ENCODE assay signal across 21 cellular contexts in genomic region chr4:41638203-41638602, GRCh38.
DNase-seq lines count a peak whose midpoint lies in the region; ATAC-seq and TF ChIP-seq lines count a peak whose summit lies in the region.
"Had no signal": no experiment of that assay in that cellular context is flagged by ENCODE, and none has a peak within 500 bp of the region (broad histone marks: within the 10 kb centered on the region; RNA-seq: fewer than 3 reads in every experiment).

No MANE protein-coding gene starts in this region.

- DNase-seq in HFFc6 (no peak), adipocyte (ENCODE audit: low read depth) (peak; percentile 43), hepatocyte (ENCODE audit: low spot score) (no peak), NCI-H2171 treated with DMSO at 0.1 percent for 48 hours (lab: John Stamatoyannopoulos, UW) (no peak), SW480 (ENCODE audit: low spot score) (no peak), NCI-H774 (lab: John Stamatoyannopoulos, UW) (no peak)
- DNase-seq: C1 segment of cervical spinal cord; CD4-positive, CD25-positive, alpha-beta regulatory T cell; CD8-positive, alpha-beta memory T cell; COR-L47; DMS 273 treated with DMSO at 0.1 percent for 48 hours; DMS53; DND-41; EL; GM23248; H7; IMR-90 had no signal

- peaks cover 2% of the 10 kb centered on the region for H3K27me3 ChIP-seq in adipocyte (replicated peaks; ENCODE audit: control insufficient read depth, insufficient read depth, low read length)
- no peaks in the 10 kb centered on the region for H3K27me3 ChIP-seq in hepatocyte

- no peaks in the 10 kb centered on the region for H3K9me2 ChIP-seq in hepatocyte (replicated peaks; ENCODE audit: insufficient read depth)

- H3K27me3 Mint-ChIP-seq in HFFc6 (ENCODE audit: insufficient read depth) = peaks cover 21% of the 10 kb centered on the region

- peaks cover 11% of the 10 kb centered on the region; the same call in 1 of the 2 replicates for H3K36me3 Mint-ChIP-seq in HFFc6 (ENCODE audit: low read depth)
- H3K36me3 Mint-ChIP-seq: CD4-positive, CD25-positive, alpha-beta regulatory T cell; CD8-positive, alpha-beta memory T cell had no signal

- H3K9me3 ChIP-seq in adipocyte (ENCODE audit: control insufficient read depth, low read length) = no peaks in the 10 kb centered on the region
- no peaks in the 10 kb centered on the region for H3K9me3 ChIP-seq in hepatocyte (ENCODE audit: low read depth)

- peak overlapping the region; percentile 40; the same call in 1 of the 2 replicates for H3K4me3 Mint-ChIP-seq in HFFc6
- H3K4me3 Mint-ChIP-seq: B cell; CD4-positive, CD25-positive, alpha-beta regulatory T cell; CD8-positive, alpha-beta memory T cell had no signal

- no peak overlapping the region for H2AFZ ChIP-seq in hepatocyte
- H2AFZ ChIP-seq: GM23248 had no signal

- no peak overlapping the region for H3K27ac ChIP-seq in hepatocyte
- H3K27ac ChIP-seq: GM23248 had no signal

- no peaks in the 10 kb centered on the region for H4K20me1 ChIP-seq in hepatocyte (ENCODE audit: insufficient read depth, poor library complexity, severe bottlenecking)

- H3K9me3 Mint-ChIP-seq in HFFc6 = no peaks in the 10 kb centered on the region
- H3K9me3 Mint-ChIP-seq: CD4-positive, CD25-positive, alpha-beta regulatory T cell had no signal

- H3K36me3 ChIP-seq in adipocyte (ENCODE audit: control insufficient read depth, insufficient read depth, low read length, severe bottlenecking) (no peaks in the 10 kb centered on the region), hepatocyte (replicated peaks; ENCODE audit: insufficient read depth, low read depth) (no peaks in the 10 kb centered on the region)

- H3K4me3 ChIP-seq in adipocyte (ENCODE audit: low read length) (no peak overlapping the region), hepatocyte (no peak overlapping the region)
- H3K4me3 ChIP-seq: GM12878, GM23248 had no signal

- 67% methylated on average over 3 of the region's 3 CpGs for WGBS in hepatocyte (ENCODE audit: low lambda C conversion rate, missing lambda C conversion rate)

- no peak for TF ChIP-seq CTCF in HFFc6 (IDR thresholded peaks at IDR 0.05)
- TF ChIP-seq CTCF in hepatocyte (IDR thresholded peaks at IDR 0.05; ENCODE audit: poor library complexity) = no peak

- no peak overlapping the region; the same call in 1 of the 2 replicates for H3K27ac Mint-ChIP-seq in HFFc6
- H3K27ac Mint-ChIP-seq: B cell; CD4-positive, CD25-positive, alpha-beta regulatory T cell had no signal

- H3K4me1 ChIP-seq in adipocyte (ENCODE audit: control insufficient read depth, insufficient read depth, low read length) = no peaks in the 10 kb centered on the region
- H3K4me1 ChIP-seq in hepatocyte (ENCODE audit: insufficient read depth) = no peaks in the 10 kb centered on the region

- H3K4me1 Mint-ChIP-seq in HFFc6 (ENCODE audit: low read depth) = peaks cover 57% of the 10 kb centered on the region
- H3K4me1 Mint-ChIP-seq: B cell; CD4-positive, CD25-positive, alpha-beta regulatory T cell; CD8-positive, alpha-beta memory T cell had no signal

- H3K4me2 ChIP-seq in hepatocyte = peak overlapping the region; percentile 41

- no peak overlapping the region for H3K9ac ChIP-seq in adipocyte (ENCODE audit: low read length)
- H3K9ac ChIP-seq: GM23248 had no signal

- no peaks in the 10 kb centered on the region for H3K79me2 ChIP-seq in hepatocyte

- no peak for ATAC-seq in GM21447 (IDR thresholded peaks at IDR 0.05; ENCODE audit: unreplicated experiment)
- ATAC-seq: GM12878, HCT116 had no signal
